ENCODE assay signal across 12 cellular contexts in the genomic region with DNA sequence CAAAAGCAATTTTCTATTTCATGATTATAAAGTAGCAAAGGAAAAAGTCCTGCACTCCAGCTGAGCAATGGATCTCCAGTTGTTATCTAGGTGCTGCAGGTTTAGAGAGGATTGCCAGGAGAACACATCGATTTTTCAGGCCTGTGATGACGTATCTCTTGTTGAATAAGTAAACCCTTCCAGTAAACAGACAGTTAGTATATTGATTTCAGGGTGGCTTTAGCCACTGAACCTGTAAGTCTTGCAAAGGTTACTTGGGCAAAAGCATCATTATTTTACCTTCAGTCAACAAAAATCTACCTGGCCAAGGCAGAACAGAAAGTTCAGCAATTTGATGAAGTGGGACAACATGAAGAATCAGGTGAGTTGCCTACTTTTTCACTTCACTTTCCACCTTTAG. TPM values are rescaled to one million over a fixed set of nuclear protein-coding genes. Genes with fewer than 3 reads are reported as not detected.
"Had no signal": no experiment of that assay in that cellular context is flagged by ENCODE, and none has a peak within 500 bp of the region (broad histone marks: within the 10 kb centered on the region; RNA-seq: fewer than 3 reads in every experiment).

No MANE protein-coding gene starts in this region.

- DNase-seq: activated CD4-positive, alpha-beta T cell treated with anti-CD3 and anti-CD28 coated beads, Interleukin-2, amount 50 U/mL, for 4 hours; activated effector memory CD4-positive, alpha-beta T cell treated with anti-CD3 and anti-CD28 coated beads, Interleukin-2, amount 50 U/mL, for 16 hours; activated T-cell treated with anti-CD3 and anti-CD28 coated beads, Interleukin-2, amount 50 U/mL, for 1 hour; amygdala; dorsolateral prefrontal cortex; heart right ventricle; ovary; spleen; stimulated activated CD4-positive, alpha-beta T cell treated with anti-CD3 and anti-CD28 coated beads, Interleukin-1b, Interleukin-23, amount 100 ng/mL, for 48 hours had no signal

- H3K27me3 ChIP-seq: heart right ventricle, ovary, right atrium auricular region, spleen had no signal

- H3K4me3 ChIP-seq: dorsolateral prefrontal cortex, heart right ventricle, ovary, right atrium auricular region, spleen had no signal

- H3K9me3 ChIP-seq: heart right ventricle, ovary, right atrium auricular region, spleen had no signal

- ATAC-seq: heart right ventricle; stimulated activated memory B cell treated with anti-CD40 and anti-IgM and Interleukin-4, amounts not matched to agents 10 μg/mL and 1 μg/mL and 100 μg/mL, for 72 hours had no signal

- H3K36me3 ChIP-seq: heart right ventricle, ovary, right atrium auricular region, spleen had no signal

- H3K27ac ChIP-seq: dorsolateral prefrontal cortex, heart right ventricle, right atrium auricular region, spleen had no signal

- H3K4me1 ChIP-seq: spleen had no signal

RNA-seq across cellular contexts. Expression of a gene that starts 12.3 kb away (rescaled TPM):
- total RNA-seq: T-helper 2 cell treated with Interferon-gamma antibody and Interleukin-4, amounts not matched to agents 100 ng/mL and 5 ng/mL, for 36 hours had no signal
